8 cellular contexts compared by ENCODE assay signal in genomic region chr4:2058264-2059033, GRCh38. TPM values are rescaled to one million over a fixed set of nuclear protein-coding genes. Genes with fewer than 3 reads are reported as not detected.
DNase-seq lines count a peak whose midpoint lies in the region; ATAC-seq and TF ChIP-seq lines count a peak whose summit lies in the region.

No MANE protein-coding gene starts in this region.

- no peak overlapping the region for H3K27ac ChIP-seq in vagina

- H3K4me3 ChIP-seq in vagina: peak overlapping the region; percentile 23 to 46

- no peak for TF ChIP-seq CTCF in vagina (IDR thresholded peaks at IDR 0.05)

- intact Hi-C loops in vagina (cut with DNase I): no loop called here

- peak; percentile 26 for DNase-seq in stimulated activated CD4-positive, alpha-beta T cell treated with anti-CD3 and anti-CD28 coated beads, Interleukin-4, amount 100 ng/mL, for 1 hour
- DNase-seq in stimulated activated CD4-positive, alpha-beta T cell treated with anti-CD3 and anti-CD28 coated beads, Interleukin-1b, Interleukin-23, amount 100 ng/mL, for 48 hours: no peak
- DNase-seq in astrocyte of the hippocampus (ENCODE audit: low read depth, low spot score) (peak; percentile 41), medulla oblongata (ENCODE audit: extremely low spot score) (peak; percentile 56), vagina (ENCODE audit: extremely low spot score in 2 of 2) (no peak), GDM1 (lab: John Stamatoyannopoulos, UW) (no peak)
- DNase-seq in NK-92 treated with Interleukin-12 subunit alpha and Interleukin-12 subunit beta, amount 100 ng/mL, for 24 hours (lab: John Stamatoyannopoulos, UW): no peak

- ATAC-seq in GM18502 (IDR thresholded peaks at IDR 0.05; ENCODE audit: poor library complexity, unreplicated experiment): no peak

- no peak for TF ChIP-seq POLR2A in vagina (IDR thresholded peaks at IDR 0.05)

- peaks cover 13% of the 10 kb centered on the region for H3K27me3 ChIP-seq in vagina

- no peaks in the 10 kb centered on the region for H3K9me3 ChIP-seq in vagina

- H3K36me3 ChIP-seq in vagina: no peaks in the 10 kb centered on the region

- H3K4me1 ChIP-seq in vagina: peaks cover 8% of the 10 kb centered on the region

RNA-seq across cellular contexts. Expression of gene NAT8L, which starts 0.7 kb away (rescaled TPM):
- 1.7 TPM for total RNA-seq in vagina

RNA-seq across cellular contexts. Expression of gene NELFA, which starts 49.7 kb away (rescaled TPM):
- 19.6 TPM for total RNA-seq in vagina

Comparison
In these comparisons a context has a peak if more than half of its experiments do, and no peak if none do; other contexts are left out.
1. DNase-seq: peak in stimulated activated CD4-positive, alpha-beta T cell treated with anti-CD3 and anti-CD28 coated beads, Interleukin-4, amount 100 ng/mL, for 1 hour (single experiment), astrocyte of the hippocampus (single experiment) and medulla oblongata (single experiment); none in stimulated activated CD4-positive, alpha-beta T cell treated with anti-CD3 and anti-CD28 coated beads, Interleukin-1b, Interleukin-23, amount 100 ng/mL, for 48 hours (single experiment), vagina (0 of 2), GDM1 (single experiment) and NK-92 treated with Interleukin-12 subunit alpha and Interleukin-12 subunit beta, amount 100 ng/mL, for 24 hours (single experiment).